Comparison of ENCODE assay signal across 21 cellular contexts in the genomic region with DNA sequence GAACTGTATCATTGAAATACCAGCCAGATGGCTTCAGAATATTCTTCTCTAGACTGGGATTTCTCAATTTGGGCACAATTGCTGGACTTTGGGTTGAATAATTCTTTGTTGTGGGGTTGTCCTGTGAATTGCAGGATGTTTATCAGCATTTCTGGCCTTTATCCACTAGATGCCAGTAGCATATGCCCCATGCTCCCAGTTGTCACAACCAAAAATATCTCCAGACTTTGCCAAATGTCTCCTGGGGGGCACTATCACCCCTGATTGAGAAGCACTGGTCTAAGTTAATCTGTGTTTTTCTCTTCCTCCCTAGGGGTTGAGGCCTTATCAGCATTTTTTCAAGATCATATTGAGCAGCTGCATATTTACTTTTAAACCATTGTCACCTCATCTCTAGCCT.
DNase-seq lines count a peak whose midpoint lies in the region; ATAC-seq, FAIRE-seq and TF ChIP-seq lines count a peak whose summit lies in the region.
"Had no signal": no experiment of that assay in that cellular context is flagged by ENCODE, and none has a peak within 500 bp of the region (broad histone marks: within the 10 kb centered on the region; RNA-seq: fewer than 3 reads in every experiment).

No MANE protein-coding gene starts in this region.

- POLR2A ChIA-PET in GM12878 (lab: Charles Lee), result no interaction called here

- TF ChIP-seq RAD21 in GM12878 (IDR thresholded peaks at IDR 0.05; ENCODE audit: insufficient read depth, low read depth, low read length), result 0 out of 2 replicates have a peak, but pooled peaks have one; percentile 8

- H3K9me3 ChIP-seq in Loucy (ENCODE audit: insufficient read depth, low read depth, low read length) (no peaks in the 10 kb centered on the region), GM12878 (replicated peaks; ENCODE audit: control insufficient read depth, insufficient read depth, low read length) (no peaks in the 10 kb centered on the region)
- H3K9me3 ChIP-seq: body of pancreas, right lobe of liver, upper lobe of right lung had no signal

- no peak overlapping the region for H3K18ac ChIP-seq in mesendoderm (ENCODE audit: low read length)

- H4K20me1 ChIP-seq in Loucy (ENCODE audit: insufficient read depth, low read length, poor library complexity, severe bottlenecking) (no peaks in the 10 kb centered on the region), GM12878 (ENCODE audit: control insufficient read depth, insufficient read depth) (no peaks in the 10 kb centered on the region)

- DNase-seq in GM12878 (ENCODE audit: low read depth, low spot score) (no peak), mesendoderm (peak; percentile 83), epidermal melanocyte (ENCODE audit: insufficient read length, low spot score) (no peak)
- no peak for DNase-seq in activated effector memory CD4-positive, alpha-beta T cell treated with Interleukin-2 at 50 U/mL for 16 hours
- DNase-seq: activated CD4-positive, alpha-beta T cell treated with anti-CD3 and anti-CD28 coated beads, Interleukin-2, amount 10 ng/mL, durations not matched to agents 7 days and 5 days; activated naive CD8-positive, alpha-beta T cell treated with anti-CD3 and anti-CD28 coated beads, Interleukin-2, amount 10 ng/mL, durations not matched to agents 7 days and 5 days; body of pancreas; islet precursor cell; KG1; natural killer cell; NCI-H2029; OCI-M1; right lobe of liver; T-helper 1 cell; upper lobe of right lung had no signal

- no TSS peak for BruUV-seq in GM12878 (replicated peaks; lab: Mats Ljungman, UMichigan)

- no peaks in the 10 kb centered on the region for H3K4me1 ChIP-seq in Loucy (ENCODE audit: insufficient read depth, low read length, poor library complexity, severe bottlenecking)
- H3K4me1 ChIP-seq in GM12878 (ENCODE audit: control insufficient read depth, insufficient read depth, low read length), result no peaks in the 10 kb centered on the region
- H3K4me1 ChIP-seq in mesendoderm (ENCODE audit: control insufficient read depth, low read depth, low read length), result no peaks in the 10 kb centered on the region
- H3K4me1 ChIP-seq: body of pancreas, right lobe of liver, upper lobe of right lung had no signal

- H3K4me2 ChIP-seq in Loucy (ENCODE audit: low read depth, low read length, poor library complexity, severe bottlenecking) (no peak overlapping the region), GM12878 (ENCODE audit: control insufficient read depth, insufficient read depth) (no peak overlapping the region), mesendoderm (ENCODE audit: low read length) (no peak overlapping the region)
- H3K4me2 ChIP-seq: hepatocyte had no signal

- no peak overlapping the region for H4K8ac ChIP-seq in mesendoderm (ENCODE audit: low read depth, low read length)

- no peak overlapping the region for H3K56ac ChIP-seq in mesendoderm (ENCODE audit: low read length)

- no peak overlapping the region for H2BK120ac ChIP-seq in mesendoderm (ENCODE audit: low read depth, low read length)

- intact Hi-C loops in GM12878 (cut with micrococcal nuclease; ENCODE audit: unreplicated experiment), result no loop called here

- no peak for TF ChIP-seq EP300 in GM12878 (IDR thresholded peaks at IDR 0.05; ENCODE audit: borderline replicate concordance in 1 of 2, control insufficient read depth in 1 of 2, low read depth in 2 of 2, low read length in 2 of 2)

- peak; percentile 25; the same call in 1 of the 3 replicates for TF ChIP-seq CTCF in GM12872 (IDR thresholded peaks at IDR 0.05; ENCODE audit: insufficient read depth, low read depth, low read length)
- TF ChIP-seq CTCF in Loucy (conservative IDR thresholded peaks at IDR 0.05; ENCODE audit: low read length), result peak; percentile 52
- TF ChIP-seq CTCF in GM12878 (IDR thresholded peaks at IDR 0.05 in 2 of 3, conservative IDR thresholded peaks at IDR 0.05 in 1 of 3; ENCODE audit: control insufficient read depth in 2 of 3, extremely low read depth in 1 of 3, insufficient read depth in 1 of 3, low read depth in 3 of 3, low read length in 3 of 3), result peak in 1 of 3 experiments; percentile 23; a peak in 1 of 6 replicates

- H3K27me3 ChIP-seq in Loucy (ENCODE audit: insufficient read depth, low read length, poor library complexity, severe bottlenecking) (no peaks in the 10 kb centered on the region), GM12878 (replicated peaks in 1 of 2; ENCODE audit: control insufficient read depth in 2 of 2, insufficient read depth in 2 of 2, low read length in 1 of 2) (no peaks in the 10 kb centered on the region), mesendoderm (ENCODE audit: insufficient read depth, low read length, poor library complexity) (no peaks in the 10 kb centered on the region)
- H3K27me3 ChIP-seq: body of pancreas, hepatocyte, right lobe of liver, upper lobe of right lung had no signal

- H3K4ac ChIP-seq in mesendoderm (ENCODE audit: low read depth, low read length), result no peak overlapping the region

- H2BK15ac ChIP-seq in mesendoderm (replicated peaks; ENCODE audit: low read depth), result no peak overlapping the region

- H3K9ac ChIP-seq in Loucy (ENCODE audit: low read depth, low read length, poor library complexity, severe bottlenecking), result no peak overlapping the region
- no peak overlapping the region for H3K9ac ChIP-seq in GM12878 (ENCODE audit: control insufficient read depth, insufficient read depth, low read length)
- H3K9ac ChIP-seq in mesendoderm (ENCODE audit: low read length), result no peak overlapping the region

- H2AFZ ChIP-seq in Loucy (ENCODE audit: low read length) (no peak overlapping the region), GM12878 (ENCODE audit: control insufficient read depth, low read depth, low read length) (no peak overlapping the region)
- H2AFZ ChIP-seq: hepatocyte had no signal

- no peak for TF ChIP-seq POLR2A in GM12878 (IDR thresholded peaks at IDR 0.05; ENCODE audit: low read depth, low read length)

- ATAC-seq in GM12878, result no peak
- no peak for ATAC-seq in GM21619 (IDR thresholded peaks at IDR 0.05; ENCODE audit: unreplicated experiment)
- ATAC-seq: body of pancreas, natural killer cell, right lobe of liver, upper lobe of right lung had no signal

- no peaks in the 10 kb centered on the region for H3K9me2 ChIP-seq in Loucy (replicated peaks; ENCODE audit: low read depth, low read length)

- CTCF ChIA-PET in GM12878 (lab: Yijun Ruan, JAX), result interaction anchor here (0.6 kb wide), 1 partner anchor 310 kb away, joined by 3 read pairs; no protein-coding TSS in a partner anchor

- no peak overlapping the region for H3K4me3 ChIP-seq in Loucy (ENCODE audit: low read length, poor library complexity, severe bottlenecking)
- no peak overlapping the region for H3K4me3 ChIP-seq in GM12878
- H3K4me3 ChIP-seq in mesendoderm (ENCODE audit: low read length), result no peak overlapping the region
- H3K4me3 ChIP-seq: body of pancreas, hepatocyte, right lobe of liver, upper lobe of right lung had no signal

- no peak overlapping the region for H3K23ac ChIP-seq in mesendoderm (ENCODE audit: low read length)

- no peaks in the 10 kb centered on the region for H3K36me3 ChIP-seq in Loucy (ENCODE audit: insufficient read depth, low read length)
- H3K36me3 ChIP-seq in GM12878 (ENCODE audit: control insufficient read depth in 2 of 2, insufficient read depth in 2 of 2, low read length in 1 of 2), result no peaks in the 10 kb centered on the region
- H3K36me3 ChIP-seq in mesendoderm (ENCODE audit: control insufficient read depth, insufficient read depth, low read length), result no peaks in the 10 kb centered on the region
- H3K36me3 ChIP-seq: right lobe of liver, upper lobe of right lung had no signal

- H3K27ac ChIP-seq in GM12878 (ENCODE audit: control insufficient read depth, insufficient read depth) (no peak overlapping the region), mesendoderm (ENCODE audit: low read depth, low read length) (no peak overlapping the region)
- H3K27ac ChIP-seq: body of pancreas, hepatocyte, right lobe of liver, upper lobe of right lung had no signal

- no peak overlapping the region for H4K5ac ChIP-seq in mesendoderm (ENCODE audit: low read length)

- no peaks in the 10 kb centered on the region for H3K79me2 ChIP-seq in Loucy (ENCODE audit: insufficient read depth, low read length)
- H3K79me2 ChIP-seq in GM12878 (ENCODE audit: control insufficient read depth, insufficient read depth, low read length), result no peaks in the 10 kb centered on the region
- H3K79me2 ChIP-seq in mesendoderm (ENCODE audit: control insufficient read depth, insufficient read depth, low read length), result no peaks in the 10 kb centered on the region
- H3K79me2 ChIP-seq: hepatocyte had no signal

- in situ Hi-C loops in GM12878 (cut with MboI), result no loop called here

- RAD21 ChIA-PET in GM12878 (lab: Charles Lee; ENCODE audit: unreplicated experiment), result no interaction called here

- H3F3A ChIP-seq in Loucy (ENCODE audit: low read depth), result no peaks in the 10 kb centered on the region

- no peak overlapping the region for H2BK5ac ChIP-seq in mesendoderm (ENCODE audit: low read length)

- H3K79me1 ChIP-seq in mesendoderm (ENCODE audit: low read length), result no peaks in the 10 kb centered on the region

- FAIRE-seq in GM12878 (lab: Jason Lieb, UNC), result no peak
- FAIRE-seq: colon, endometrium had no signal

- H2AK5ac ChIP-seq in mesendoderm (ENCODE audit: low read length), result no peak overlapping the region

- SMC1A ChIA-PET in GM12878 (lab: Charles Lee; ENCODE audit: uncharacterized antibody, unreplicated experiment), result interaction anchor here (1.1 to 1.3 kb wide), 2 partner anchors 260 to 263 kb away, joined by 3 to 5 read pairs; no protein-coding TSS in a partner anchor

TF ChIP-seq in GM12878, 131 proteins besides CTCF, POLR2A, EP300 and RAD21 (continues in another document):
- TF ChIP-seq GATAD2B (conservative IDR thresholded peaks at IDR 0.05; ENCODE audit: low read depth), result no peak
- no peak for TF ChIP-seq ZNF217 (IDR thresholded peaks at IDR 0.05)
- no peak for TF ChIP-seq YBX1 (IDR thresholded peaks at IDR 0.05)
